Comparison of ENCODE assay signal across 27 cellular contexts in the genomic region with DNA sequence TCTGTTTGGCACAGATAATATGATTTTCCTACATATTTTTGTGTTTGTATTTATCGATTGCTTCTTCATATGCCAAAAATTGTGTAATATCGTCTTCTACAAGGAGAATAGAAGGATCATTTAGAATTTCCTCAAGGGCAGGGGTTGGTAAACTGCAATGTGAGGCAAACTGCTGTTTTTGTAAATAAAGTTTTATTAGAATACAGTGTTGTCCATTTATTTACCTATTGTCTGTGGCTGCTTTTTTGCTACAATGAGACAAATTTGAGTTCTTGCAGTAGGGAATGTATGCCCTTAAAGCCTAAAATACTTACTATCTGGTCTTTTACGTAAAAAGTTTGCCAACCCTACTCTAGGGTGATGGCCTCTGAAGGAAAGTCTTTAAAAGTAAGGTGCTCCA.
"Had no signal": no experiment of that assay in that cellular context is flagged by ENCODE, and none has a peak within 500 bp of the region (broad histone marks: within the 10 kb centered on the region; RNA-seq: fewer than 3 reads in every experiment).

No MANE protein-coding gene starts in this region.

- ATAC-seq: stimulated activated effector memory CD8-positive, alpha-beta T cell treated with anti-CD3 and anti-CD28 coated beads, Interleukin-12 subunit alpha, Interleukin-12 subunit beta, amount 100 ng/mL, for 72 hours; stimulated activated memory B cell treated with anti-CD40 and anti-IgM and Interleukin-4, amounts not matched to agents 10 μg/mL and 1 μg/mL and 100 μg/mL, for 72 hours; stimulated activated naive B cell treated with anti-CD40 and anti-IgM and Interleukin-4, amounts not matched to agents 10 μg/mL and 1 μg/mL and 100 μg/mL, for 72 hours; stimulated activated naive CD8-positive, alpha-beta T cell treated with anti-CD3 and anti-CD28 coated beads, Interleukin-15, amount 100 ng/mL, for 72 hours; stimulated activated naive CD8-positive, alpha-beta T cell treated with anti-CD3 and anti-CD28 coated beads, Interleukin-15, Interleukin-2, amounts not matched to agents 100 U/mL and 50 U/mL, for 24 hours; upper lobe of right lung had no signal

- FAIRE-seq: urothelium cell line had no signal

- H3K27ac ChIP-seq: stomach, suprapubic skin, testis, thoracic aorta, thyroid gland, tibial artery, tibial nerve, transverse colon, upper lobe of left lung, upper lobe of right lung, uterus, vagina had no signal

- DNase-seq: stimulated activated CD4-positive, alpha-beta T cell treated with anti-CD3 and anti-CD28 coated beads, Interleukin-2, amount 100 ng/mL, for 48 hours; stimulated activated CD4-positive, alpha-beta T cell treated with anti-CD3 and anti-CD28 coated beads, Interleukin-4, amount 100 ng/mL, for 1 hour; stimulated activated CD4-positive, alpha-beta T cell treated with anti-CD3 and anti-CD28 coated beads, Interleukin-4, amount 100 ng/mL, for 24 hours; stimulated activated CD4-positive, alpha-beta T cell treated with anti-CD3 and anti-CD28 coated beads, Interleukin-4, amount 100 ng/mL, for 4 hours; stimulated activated CD8-positive, alpha-beta memory T cell treated with anti-CD3 and anti-CD28 coated beads, Interleukin-4, amount 100 ng/mL, for 48 hours; stimulated activated naive B cell treated with anti-CD40 and anti-IgM and Interleukin-4, amounts not matched to agents 10 μg/mL and 1 μg/mL and 100 μg/mL, for 72 hours; stimulated activated naive CD4-positive, alpha-beta T cell; stimulated activated naive CD4-positive, alpha-beta T cell treated with Interleukin-2 at 50 U/mL for 16 hours; stimulated activated naive CD8-positive, alpha-beta T cell treated with anti-CD3 and anti-CD28 coated beads, Interleukin-15, amount 100 ng/mL, for 72 hours; stimulated activated naive CD8-positive, alpha-beta T cell treated with anti-CD3 and anti-CD28 coated beads, Interleukin-15, Interleukin-2, amounts not matched to agents 100 U/mL and 50 U/mL, for 24 hours; stomach; substantia nigra; testis; thyroid gland; tibial artery; transverse colon; trophoblast cell; upper lobe of left lung; upper lobe of right lung; uterus had no signal

- H3K27me3 ChIP-seq: stomach, suprapubic skin, testis, thyroid gland, tibial artery, tibial nerve, transverse colon, upper lobe of left lung, upper lobe of right lung, uterus, vagina had no signal

- H3K4me3 ChIP-seq: stomach, suprapubic skin, testis, thoracic aorta, thyroid gland, tibial artery, tibial nerve, transverse colon, upper lobe of left lung, upper lobe of right lung, uterus, vagina had no signal

- H3K4me1 ChIP-seq: stomach, suprapubic skin, testis, thyroid gland, tibial artery, tibial nerve, transverse colon, upper lobe of left lung, upper lobe of right lung, uterus, vagina had no signal

- H3K36me3 ChIP-seq: stomach, suprapubic skin, thoracic aorta, thyroid gland, tibial artery, tibial nerve, transverse colon, upper lobe of left lung, upper lobe of right lung, uterus, vagina had no signal

- H3K9me3 ChIP-seq: suprapubic skin, testis, thoracic aorta, thyroid gland, tibial artery, transverse colon, upper lobe of left lung, upper lobe of right lung, uterus, vagina had no signal
